ENCODE assay signal across 14 cellular contexts in genomic region chr20:17878912-17879602, GRCh38.
DNase-seq lines count a peak whose midpoint lies in the region; ATAC-seq and TF ChIP-seq lines count a peak whose summit lies in the region.
"Had no signal": no experiment of that assay in that cellular context is flagged by ENCODE, and none has a peak within 500 bp of the region (broad histone marks: within the 10 kb centered on the region; RNA-seq: fewer than 3 reads in every experiment).

No MANE protein-coding gene starts in this region.

- DNase-seq in NCI-H1436 (lab: John Stamatoyannopoulos, UW) (peak; percentile 17), NCI-H1436 treated with DMSO at 0.1 percent for 48 hours (lab: John Stamatoyannopoulos, UW) (no peak), OCI-LY7 (ENCODE audit: low spot score) (peak; percentile 59), osteoblast (ENCODE audit: insufficient read length, low spot score, missing footprints) (peak; percentile 29), SKM-1 (lab: John Stamatoyannopoulos, UW; ENCODE audit: unreplicated experiment) (no peak), upper lobe of left lung (no peak), HT-29 (ENCODE audit: low spot score) (no peak)
- DNase-seq: activated CD8-positive, alpha-beta memory T cell treated with anti-CD3 and anti-CD28 coated beads, Interleukin-2, amount 50 U/mL, for 48 hours; DMS79 treated with DMSO at 0.1 percent for 48 hours; hippocampal formation; lower lobe of right lung; NCI-H146 had no signal

- TF ChIP-seq EP300 in upper lobe of left lung (IDR thresholded peaks at IDR 0.05): no peak

- H3K4me3 ChIP-seq in OCI-LY7 (ENCODE audit: low read depth, low read length, poor library complexity, severe bottlenecking) (peak overlapping the region; percentile 29), osteoblast (ENCODE audit: insufficient read depth, low read length) (no peak overlapping the region), upper lobe of left lung (no peak overlapping the region)
- H3K4me3 ChIP-seq: lower lobe of right lung had no signal

- peak overlapping the region; percentile 3; the same call in 1 of the 2 replicates for H2AFZ ChIP-seq in OCI-LY7 (ENCODE audit: low read length)
- no peak overlapping the region for H2AFZ ChIP-seq in osteoblast (ENCODE audit: low read length)

- 60 to 66% methylated on average over 6 of the region's 6 CpGs for WGBS in upper lobe of left lung, 2 donors

- BruUV-seq in OCI-LY7 (replicated peaks; lab: Mats Ljungman, UMichigan): no TSS peak

- no peaks in the 10 kb centered on the region for H4K20me1 ChIP-seq in OCI-LY7 (ENCODE audit: insufficient read depth, low read length)
- H4K20me1 ChIP-seq in osteoblast (ENCODE audit: insufficient read depth, low read length): no peaks in the 10 kb centered on the region

- H3K9me3 ChIP-seq in OCI-LY7 (ENCODE audit: low read length): no peaks in the 10 kb centered on the region
- no peaks in the 10 kb centered on the region for H3K9me3 ChIP-seq in osteoblast (ENCODE audit: low read depth, low read length)
- no peaks in the 10 kb centered on the region for H3K9me3 ChIP-seq in upper lobe of left lung
- H3K9me3 ChIP-seq: lower lobe of right lung had no signal

- TF ChIP-seq CTCF in OCI-LY7 (conservative IDR thresholded peaks at IDR 0.05; ENCODE audit: low read length) (peak; percentile 77), osteoblast (IDR thresholded peaks at IDR 0.05; ENCODE audit: extremely low read depth, low read depth, low read length) (no peak), upper lobe of left lung (IDR thresholded peaks at IDR 0.05) (no peak)

- CTCF ChIA-PET in OCI-LY7 (lab: Charles Lee; ENCODE audit: unreplicated experiment): no interaction called here

- no peak for TF ChIP-seq POLR2A in upper lobe of left lung (IDR thresholded peaks at IDR 0.05)

- peak overlapping the region; percentile 53 for H3K4me2 ChIP-seq in OCI-LY7 (ENCODE audit: low read length)
- H3K4me2 ChIP-seq in osteoblast (ENCODE audit: insufficient read depth, low read length): no peak overlapping the region

- H3K36me3 ChIP-seq in OCI-LY7 (ENCODE audit: insufficient read depth, low read length): no peaks in the 10 kb centered on the region
- H3K36me3 ChIP-seq in osteoblast (ENCODE audit: insufficient read depth, low read length): no peaks in the 10 kb centered on the region
- no peaks in the 10 kb centered on the region for H3K36me3 ChIP-seq in upper lobe of left lung
- H3K36me3 ChIP-seq: lower lobe of right lung had no signal

- H3K9me2 ChIP-seq in OCI-LY7 (ENCODE audit: insufficient read depth, low read length): no peaks in the 10 kb centered on the region

- peak; percentile 50 for ATAC-seq in GM19395 (IDR thresholded peaks at IDR 0.05; ENCODE audit: unreplicated experiment)
- ATAC-seq in upper lobe of left lung (ENCODE audit: low FRiP score in 2 of 2): no peak
- ATAC-seq: lower lobe of right lung had no signal

- H3K27me3 ChIP-seq in osteoblast (ENCODE audit: insufficient read depth, low read length) (no peaks in the 10 kb centered on the region), upper lobe of left lung (no peaks in the 10 kb centered on the region)

- POLR2A ChIA-PET in OCI-LY7 (lab: Charles Lee): interaction anchor here (0.6 to 1.6 kb wide), 6 partner anchors 13 to 279 kb away, joined by 3 to 4 read pairs (median 3); no protein-coding TSS in a partner anchor

- H3K79me2 ChIP-seq in OCI-LY7 (ENCODE audit: insufficient read depth, low read depth, low read length) (no peaks in the 10 kb centered on the region), osteoblast (ENCODE audit: insufficient read depth, low read length) (no peaks in the 10 kb centered on the region)

- intact Hi-C loops in OCI-LY7 (cut with micrococcal nuclease; ENCODE audit: unreplicated experiment): loop anchor here (1.0 to 2.0 kb wide), 3 partner anchors 19 to 31 kb away; no protein-coding TSS in a partner anchor

- H3K4me1 ChIP-seq in OCI-LY7 (ENCODE audit: insufficient read depth, low read length, poor library complexity, severe bottlenecking): peaks cover 32% of the 10 kb centered on the region
- H3K4me1 ChIP-seq in osteoblast (ENCODE audit: insufficient read depth, low read length): peaks cover 19% of the 10 kb centered on the region
- H3K4me1 ChIP-seq in upper lobe of left lung: peaks cover 21 to 31% (median 23%) of the 10 kb centered on the region in 4 donors

- peak overlapping the region; percentile 68 for H3K27ac ChIP-seq in OCI-LY7 (ENCODE audit: low read depth, low read length, poor library complexity, severe bottlenecking)
- no peak overlapping the region for H3K27ac ChIP-seq in osteoblast (ENCODE audit: low read depth, low read length)
- H3K27ac ChIP-seq in upper lobe of left lung: no peak overlapping the region
- H3K27ac ChIP-seq: HL-60, lower lobe of right lung had no signal

Comparison
In these comparisons a context has a peak if more than half of its experiments do, and no peak if none do; other contexts are left out.
1. DNase-seq: peak in NCI-H1436 (single experiment), OCI-LY7 (single experiment) and osteoblast (single experiment); none in NCI-H1436 treated with DMSO at 0.1 percent for 48 hours (single experiment), SKM-1 (single experiment), upper lobe of left lung (0 of 2) and HT-29 (single experiment).